8 cellular contexts compared by ENCODE assay signal in genomic region chr6:14210663-14211595, GRCh38.
DNase-seq lines count a peak whose midpoint lies in the region; TF ChIP-seq lines count a peak whose summit lies in the region.

No MANE protein-coding gene starts in this region.

- H3K4me1 ChIP-seq in SK-N-SH (ENCODE audit: control insufficient read depth in 1 of 2, insufficient read depth in 2 of 2, low read depth in 1 of 2, low read length in 1 of 2) (peaks cover 0 to 16% of the 10 kb centered on the region in 2 experiments; a peak in 2 of 4 replicates), thymus (ENCODE audit: control insufficient read depth, insufficient read depth, low read length) (peaks cover 14% of the 10 kb centered on the region)

- intact Hi-C loops in head of caudate nucleus (cut with DNase I): loop anchor here (2.0 to 10.0 kb wide), 2 partner anchors 1036 to 1284 kb away; partner anchors contain the start of gene JARID2

- no peaks in the 10 kb centered on the region for H3F3A ChIP-seq in SK-N-SH (replicated peaks; ENCODE audit: insufficient read depth)

- H3K27me3 ChIP-seq in SK-N-SH (ENCODE audit: insufficient read depth) (no peaks in the 10 kb centered on the region), thymus (ENCODE audit: control insufficient read depth, insufficient read depth) (no peaks in the 10 kb centered on the region)

- peak overlapping the region in 1 of 2 experiments; percentile 93; a peak in 2 of 4 replicates for H3K27ac ChIP-seq in SK-N-SH (ENCODE audit: low read depth in 2 of 2, low read length in 1 of 2)
- peak overlapping the region; percentile 92 for H3K27ac ChIP-seq in thymus (ENCODE audit: low read depth)

- peak; percentile 94 for TF ChIP-seq CTCF in GM10266 (IDR thresholded peaks at IDR 0.05; ENCODE audit: control insufficient read depth, insufficient read depth, low read depth, missing control alignments)
- TF ChIP-seq CTCF in HFF-Myc (IDR thresholded peaks at IDR 0.05; ENCODE audit: low read depth, low read length, missing control alignments): peak; percentile 21
- peak; percentile 55 for TF ChIP-seq CTCF in SK-N-SH (IDR thresholded peaks at IDR 0.05)
- peak; percentile 78 for TF ChIP-seq CTCF in osteocyte (IDR thresholded peaks at IDR 0.05)

- H3K4me3 ChIP-seq in HFF-Myc (replicated peaks; ENCODE audit: low read depth, low read length) (peak overlapping the region; percentile 59), SK-N-SH (ENCODE audit: low read depth in 2 of 2, low read length in 1 of 2) (peak overlapping the region; percentile 83 to 92), thymus (ENCODE audit: low read length) (peak overlapping the region; percentile 60)

- peak; percentile 84 for TF ChIP-seq RAD21 in SK-N-SH (IDR thresholded peaks at IDR 0.05; ENCODE audit: low read length)

- H3K4me1 Mint-ChIP-seq in activated naive CD8-positive, alpha-beta T cell (ENCODE audit: low read depth): peaks cover 11% of the 10 kb centered on the region
- peaks cover 8% of the 10 kb centered on the region for H3K4me1 Mint-ChIP-seq in osteocyte (ENCODE audit: unreplicated experiment)

- H3K36me3 Mint-ChIP-seq in activated naive CD8-positive, alpha-beta T cell: no peaks in the 10 kb centered on the region
- no peaks in the 10 kb centered on the region for H3K36me3 Mint-ChIP-seq in osteocyte (ENCODE audit: unreplicated experiment)

- no peaks in the 10 kb centered on the region for H3K9me3 Mint-ChIP-seq in activated naive CD8-positive, alpha-beta T cell (ENCODE audit: low read depth)
- no peaks in the 10 kb centered on the region for H3K9me3 Mint-ChIP-seq in osteocyte (ENCODE audit: unreplicated experiment)

- H3K79me2 ChIP-seq in SK-N-SH (ENCODE audit: insufficient read depth): no peaks in the 10 kb centered on the region

- H3K4me2 ChIP-seq in SK-N-SH: peak overlapping the region; percentile 99

- peak overlapping the region; percentile 98 for H2AFZ ChIP-seq in SK-N-SH (ENCODE audit: low read depth)

- POLR2A ChIA-PET in SK-N-SH (lab: Yijun Ruan, JAX): interaction anchor here (0.5 to 1.0 kb wide), 3 partner anchors 1036 to 1150 kb away, joined by 3 to 4 read pairs (median 3); no protein-coding TSS in a partner anchor

- H3K9ac ChIP-seq in SK-N-SH: peak overlapping the region; percentile 57

- no peaks in the 10 kb centered on the region for H4K20me1 ChIP-seq in SK-N-SH (ENCODE audit: insufficient read depth)

- CTCF ChIA-PET in SK-N-SH (lab: Yijun Ruan, JAX): interaction anchor here (0.6 to 4.2 kb wide), 34 partner anchors 9 to 1412 kb away, joined by 3 to 35 read pairs (median 4); no protein-coding TSS in a partner anchor

- peaks cover 2% of the 10 kb centered on the region for H3K27me3 Mint-ChIP-seq in activated naive CD8-positive, alpha-beta T cell
- H3K27me3 Mint-ChIP-seq in osteocyte (ENCODE audit: unreplicated experiment): peaks cover 12% of the 10 kb centered on the region

- DNase-seq in GM10266 (ENCODE audit: extremely low spot score) (peak; percentile 98), HFF-Myc (ENCODE audit: extremely low read depth, low read depth) (peak; percentile 49), MV-4-11 (lab: John Stamatoyannopoulos, UW) (peak; percentile 84), SK-N-SH (peak; percentile 98), head of caudate nucleus (peak; percentile 80 to 96 (median 92)), osteocyte (ENCODE audit: extremely low spot score, unreplicated experiment) (peak; percentile 98)

- 3% methylated on average over 38 of the region's 101 CpGs for WGBS in SK-N-SH (ENCODE audit: low lambda C conversion rate)
- 4% methylated on average over 101 of the region's 101 CpGs for WGBS in thymus

- peak; percentile 53 to 91; a peak in 3 of 4 replicates for TF ChIP-seq EP300 in SK-N-SH (IDR thresholded peaks at IDR 0.05; ENCODE audit: borderline replicate concordance in 1 of 2, low read depth in 1 of 2, low read length in 1 of 2)

- H3K36me3 ChIP-seq in SK-N-SH (replicated peaks in 1 of 2; ENCODE audit: control insufficient read depth in 1 of 2, insufficient read depth in 2 of 2, low read length in 1 of 2) (no peaks in the 10 kb centered on the region), thymus (ENCODE audit: control insufficient read depth, insufficient read depth) (no peaks in the 10 kb centered on the region)

- H3K4me3 Mint-ChIP-seq in activated naive CD8-positive, alpha-beta T cell: peak overlapping the region; percentile 82
- peak overlapping the region; percentile 77 for H3K4me3 Mint-ChIP-seq in osteocyte (ENCODE audit: unreplicated experiment)

- peak overlapping the region; percentile 75 for H3K27ac Mint-ChIP-seq in activated naive CD8-positive, alpha-beta T cell
- peak overlapping the region; percentile 56 for H3K27ac Mint-ChIP-seq in osteocyte (ENCODE audit: unreplicated experiment)

- H3K9me3 ChIP-seq in SK-N-SH (no peaks in the 10 kb centered on the region), thymus (ENCODE audit: control insufficient read depth) (no peaks in the 10 kb centered on the region)

- H3K9me2 ChIP-seq in SK-N-SH: no peaks in the 10 kb centered on the region

TF ChIP-seq in SK-N-SH, 30 proteins besides CTCF, POLR2A, EP300 and RAD21 (continues in another document):
- TF ChIP-seq POLR2AphosphoS5 (IDR thresholded peaks at IDR 0.05; ENCODE audit: low read depth, low read length) (peak; percentile 19; the same call in 1 of the 2 replicates), TCF12 (IDR thresholded peaks at IDR 0.05) (no peak), ZBTB33 (IDR thresholded peaks at IDR 0.05; ENCODE audit: borderline replicate concordance, low read depth) (no peak), CHD2 (IDR thresholded peaks at IDR 0.05; ENCODE audit: low read length, partially characterized antibody) (no peak), YY1 (IDR thresholded peaks at IDR 0.05; ENCODE audit: low read depth) (no peak), TEAD4 (IDR thresholded peaks at IDR 0.05; ENCODE audit: borderline replicate concordance, insufficient read depth) (no peak), USF2 (IDR thresholded peaks at IDR 0.05; ENCODE audit: borderline replicate concordance, low read depth, low read length) (peak; percentile 83), RCOR1 (IDR thresholded peaks at IDR 0.05; ENCODE audit: low read length) (0 out of 2 replicates have a peak, but pooled peaks have one; percentile 28), FOXJ3 (CRISPR knock-in tag; IDR thresholded peaks at IDR 0.05) (no peak), JUND (IDR thresholded peaks at IDR 0.05) (no peak), SIN3A (IDR thresholded peaks at IDR 0.05; ENCODE audit: borderline replicate concordance, low read depth, low read length) (no peak), ELF1 (IDR thresholded peaks at IDR 0.05) (no peak), MAX (IDR thresholded peaks at IDR 0.05; ENCODE audit: low read depth) (no peak; the same call in 1 of the 2 replicates), NFIC (IDR thresholded peaks at IDR 0.05; ENCODE audit: borderline replicate concordance) (no peak), NRF1 (IDR thresholded peaks at IDR 0.05; ENCODE audit: low read depth, low read length) (no peak), RFX5 (IDR thresholded peaks at IDR 0.05; ENCODE audit: low read length) (peak; percentile 96), FOSL2 (IDR thresholded peaks at IDR 0.05; ENCODE audit: borderline replicate concordance, low read depth) (no peak), TAF1 (IDR thresholded peaks at IDR 0.05; ENCODE audit: borderline replicate concordance, low read depth, low read length) (no peak), GABPA (IDR thresholded peaks at IDR 0.05; ENCODE audit: low read depth) (no peak)

Comparison
In these comparisons a context has a peak if more than half of its experiments do, and no peak if none do; other contexts are left out.
1. CTCF ChIP-seq: peak in every context shown above with its lines; median percentile 94 in GM10266; 78 in osteocyte; 55 in SK-N-SH; 21 in HFF-Myc.